1 cellular context compared by ENCODE assay signal in the genomic region with DNA sequence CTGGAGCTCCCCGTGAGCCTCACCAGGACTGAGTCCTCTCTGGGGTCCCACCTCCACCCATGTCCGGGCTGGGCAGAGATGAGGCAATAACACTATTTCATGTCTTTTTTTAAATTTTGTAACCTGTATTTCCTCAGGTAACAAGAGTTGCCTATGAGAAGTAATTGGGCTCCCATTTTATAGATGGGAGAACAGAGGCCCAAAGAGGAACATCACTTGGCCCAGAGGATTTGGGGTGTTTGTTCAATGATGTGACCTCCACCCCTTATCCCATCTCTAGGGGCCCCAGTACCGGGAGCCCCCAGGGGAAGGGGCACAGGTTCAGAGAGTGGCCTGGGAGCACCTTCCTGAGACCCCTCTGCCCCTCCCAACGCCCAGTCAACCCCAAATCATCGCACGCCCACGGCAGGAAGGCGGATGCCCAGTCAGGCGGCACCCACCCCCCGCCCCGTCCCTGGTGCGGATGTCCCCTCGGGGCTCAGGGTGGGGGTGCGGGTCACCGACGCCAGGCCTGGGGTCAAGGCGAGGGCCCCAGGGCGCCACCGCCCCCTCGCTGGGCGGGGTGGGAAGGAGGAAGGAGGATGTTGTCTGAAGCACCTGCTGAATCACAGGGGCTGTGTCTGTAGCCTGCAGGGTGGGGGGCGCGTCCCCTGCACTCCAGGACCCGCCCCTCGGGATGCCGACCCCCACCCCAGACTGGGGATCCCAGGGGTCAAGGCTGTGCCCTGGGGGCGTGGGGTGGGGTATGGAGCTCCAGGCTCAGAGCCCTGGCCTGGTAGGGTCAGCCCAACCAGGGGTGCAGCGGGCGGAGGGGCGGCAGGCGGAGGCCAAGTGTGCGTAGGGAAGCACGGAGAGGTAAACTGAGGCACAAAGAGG.
TF ChIP-seq lines count a peak whose summit lies in the region.

No MANE protein-coding gene starts in this region.

TF ChIP-seq in HEK293, 187 proteins besides CTCF, POLR2A, EP300 and RAD21 (continued from another document):
- TF ChIP-seq, protein P1, sequence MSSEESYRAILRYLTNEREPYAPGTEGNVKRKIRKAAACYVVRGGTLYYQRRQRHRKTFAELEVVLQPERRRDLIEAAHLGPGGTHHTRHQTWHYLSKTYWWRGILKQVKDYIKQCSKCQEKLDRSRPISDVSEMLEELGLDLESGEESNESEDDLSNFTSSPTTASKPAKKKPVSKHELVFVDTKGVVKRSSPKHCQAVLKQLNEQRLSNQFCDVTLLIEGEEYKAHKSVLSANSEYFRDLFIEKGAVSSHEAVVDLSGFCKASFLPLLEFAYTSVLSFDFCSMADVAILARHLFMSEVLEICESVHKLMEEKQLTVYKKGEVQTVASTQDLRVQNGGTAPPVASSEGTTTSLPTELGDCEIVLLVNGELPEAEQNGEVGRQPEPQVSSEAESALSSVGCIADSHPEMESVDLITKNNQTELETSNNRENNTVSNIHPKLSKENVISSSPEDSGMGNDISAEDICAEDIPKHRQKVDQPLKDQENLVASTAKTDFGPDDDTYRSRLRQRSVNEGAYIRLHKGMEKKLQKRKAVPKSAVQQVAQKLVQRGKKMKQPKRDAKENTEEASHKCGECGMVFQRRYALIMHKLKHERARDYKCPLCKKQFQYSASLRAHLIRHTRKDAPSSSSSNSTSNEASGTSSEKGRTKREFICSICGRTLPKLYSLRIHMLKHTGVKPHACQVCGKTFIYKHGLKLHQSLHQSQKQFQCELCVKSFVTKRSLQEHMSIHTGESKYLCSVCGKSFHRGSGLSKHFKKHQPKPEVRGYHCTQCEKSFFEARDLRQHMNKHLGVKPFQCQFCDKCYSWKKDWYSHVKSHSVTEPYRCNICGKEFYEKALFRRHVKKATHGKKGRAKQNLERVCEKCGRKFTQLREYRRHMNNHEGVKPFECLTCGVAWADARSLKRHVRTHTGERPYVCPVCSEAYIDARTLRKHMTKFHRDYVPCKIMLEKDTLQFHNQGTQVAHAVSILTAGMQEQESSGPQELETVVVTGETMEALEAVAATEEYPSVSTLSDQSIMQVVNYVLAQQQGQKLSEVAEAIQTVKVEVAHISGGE (tag by site-specific recombination; conservative IDR thresholded peaks at IDR 0.05; ENCODE audit: low read depth) = peak; percentile 34; the same call in 1 of the 2 replicates
- peak; percentile 85; the same call in 1 of the 2 replicates for TF ChIP-seq ZBTB7A (tag by site-specific recombination; IDR thresholded peaks at IDR 0.05; ENCODE audit: low read depth)
- no peak for TF ChIP-seq ZNF701 (tag by site-specific recombination; IDR thresholded peaks at IDR 0.05)
- 0 out of 2 replicates have a peak, but pooled peaks have one; percentile 17 for TF ChIP-seq ZNF660 (tag by site-specific recombination; IDR thresholded peaks at IDR 0.05)
- TF ChIP-seq ZNF423 (tag by site-specific recombination; IDR thresholded peaks at IDR 0.05) = peak; percentile 59
- TF ChIP-seq ZNF239 (tag by site-specific recombination; IDR thresholded peaks at IDR 0.05) = no peak
- TF ChIP-seq, protein P2, sequence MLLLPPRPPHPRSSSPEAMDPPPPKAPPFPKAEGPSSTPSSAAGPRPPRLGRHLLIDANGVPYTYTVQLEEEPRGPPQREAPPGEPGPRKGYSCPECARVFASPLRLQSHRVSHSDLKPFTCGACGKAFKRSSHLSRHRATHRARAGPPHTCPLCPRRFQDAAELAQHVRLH (tag by site-specific recombination; IDR thresholded peaks at IDR 0.05) = 0 out of 2 replicates have a peak, but pooled peaks have one; percentile 31
- TF ChIP-seq ZSCAN30 (tag by site-specific recombination; IDR thresholded peaks at IDR 0.05) = 0 out of 2 replicates have a peak, but pooled peaks have one; percentile 43
- TF ChIP-seq, protein P3, sequence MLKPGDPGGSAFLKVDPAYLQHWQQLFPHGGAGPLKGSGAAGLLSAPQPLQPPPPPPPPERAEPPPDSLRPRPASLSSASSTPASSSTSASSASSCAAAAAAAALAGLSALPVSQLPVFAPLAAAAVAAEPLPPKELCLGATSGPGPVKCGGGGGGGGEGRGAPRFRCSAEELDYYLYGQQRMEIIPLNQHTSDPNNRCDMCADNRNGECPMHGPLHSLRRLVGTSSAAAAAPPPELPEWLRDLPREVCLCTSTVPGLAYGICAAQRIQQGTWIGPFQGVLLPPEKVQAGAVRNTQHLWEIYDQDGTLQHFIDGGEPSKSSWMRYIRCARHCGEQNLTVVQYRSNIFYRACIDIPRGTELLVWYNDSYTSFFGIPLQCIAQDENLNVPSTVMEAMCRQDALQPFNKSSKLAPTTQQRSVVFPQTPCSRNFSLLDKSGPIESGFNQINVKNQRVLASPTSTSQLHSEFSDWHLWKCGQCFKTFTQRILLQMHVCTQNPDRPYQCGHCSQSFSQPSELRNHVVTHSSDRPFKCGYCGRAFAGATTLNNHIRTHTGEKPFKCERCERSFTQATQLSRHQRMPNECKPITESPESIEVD (tag by site-specific recombination; IDR thresholded peaks at IDR 0.05) = no peak
- no peak for TF ChIP-seq ZNF514 (tag by site-specific recombination; IDR thresholded peaks at IDR 0.05)
- TF ChIP-seq ZNF114 (tag by site-specific recombination; IDR thresholded peaks at IDR 0.05) = no peak
- TF ChIP-seq, protein P4, sequence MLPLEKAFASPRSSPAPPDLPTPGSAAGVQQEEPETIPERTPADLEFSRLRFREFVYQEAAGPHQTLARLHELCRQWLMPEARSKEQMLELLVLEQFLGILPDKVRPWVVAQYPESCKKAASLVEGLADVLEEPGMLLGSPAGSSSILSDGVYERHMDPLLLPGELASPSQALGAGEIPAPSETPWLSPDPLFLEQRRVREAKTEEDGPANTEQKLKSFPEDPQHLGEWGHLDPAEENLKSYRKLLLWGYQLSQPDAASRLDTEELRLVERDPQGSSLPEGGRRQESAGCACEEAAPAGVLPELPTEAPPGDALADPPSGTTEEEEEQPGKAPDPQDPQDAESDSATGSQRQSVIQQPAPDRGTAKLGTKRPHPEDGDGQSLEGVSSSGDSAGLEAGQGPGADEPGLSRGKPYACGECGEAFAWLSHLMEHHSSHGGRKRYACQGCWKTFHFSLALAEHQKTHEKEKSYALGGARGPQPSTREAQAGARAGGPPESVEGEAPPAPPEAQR (tag by site-specific recombination; IDR thresholded peaks at IDR 0.05) = no peak
- no peak for TF ChIP-seq ZNF561 (tag by site-specific recombination; IDR thresholded peaks at IDR 0.05; ENCODE audit: borderline replicate concordance)
- TF ChIP-seq ZNF596 (tag by site-specific recombination; IDR thresholded peaks at IDR 0.05) = no peak
- TF ChIP-seq ZNF157 (tag by site-specific recombination; IDR thresholded peaks at IDR 0.05) = no peak
- TF ChIP-seq, protein P5, sequence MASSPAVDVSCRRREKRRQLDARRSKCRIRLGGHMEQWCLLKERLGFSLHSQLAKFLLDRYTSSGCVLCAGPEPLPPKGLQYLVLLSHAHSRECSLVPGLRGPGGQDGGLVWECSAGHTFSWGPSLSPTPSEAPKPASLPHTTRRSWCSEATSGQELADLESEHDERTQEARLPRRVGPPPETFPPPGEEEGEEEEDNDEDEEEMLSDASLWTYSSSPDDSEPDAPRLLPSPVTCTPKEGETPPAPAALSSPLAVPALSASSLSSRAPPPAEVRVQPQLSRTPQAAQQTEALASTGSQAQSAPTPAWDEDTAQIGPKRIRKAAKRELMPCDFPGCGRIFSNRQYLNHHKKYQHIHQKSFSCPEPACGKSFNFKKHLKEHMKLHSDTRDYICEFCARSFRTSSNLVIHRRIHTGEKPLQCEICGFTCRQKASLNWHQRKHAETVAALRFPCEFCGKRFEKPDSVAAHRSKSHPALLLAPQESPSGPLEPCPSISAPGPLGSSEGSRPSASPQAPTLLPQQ (tag by site-specific recombination; IDR thresholded peaks at IDR 0.05) = no peak
- TF ChIP-seq ZBTB8A (tag by site-specific recombination; IDR thresholded peaks at IDR 0.05) = peak; percentile 75
- no peak for TF ChIP-seq ZNF155 (tag by site-specific recombination; IDR thresholded peaks at IDR 0.05)
- TF ChIP-seq GLIS1 (tag by site-specific recombination; IDR thresholded peaks at IDR 0.05) = peak; percentile 46
- peak; percentile 84 for TF ChIP-seq EGR2 (tag by site-specific recombination; IDR thresholded peaks at IDR 0.05; ENCODE audit: low read depth)
